1 cellular context compared by ENCODE assay signal in genomic region chr1:62621907-62622306, GRCh38.
TF ChIP-seq lines count a peak whose summit lies in the region.

No MANE protein-coding gene starts in this region.

TF ChIP-seq in HepG2, 621 proteins besides CTCF, POLR2A, EP300 and RAD21 (continued from another document and continues in another):
- no peak for TF ChIP-seq ZBTB2 (CRISPR knock-in tag; IDR thresholded peaks at IDR 0.05; ENCODE audit: low read depth)
- 0 out of 2 replicates have a peak, but pooled peaks have one; percentile 34 for TF ChIP-seq ZNF788 (CRISPR knock-in tag; IDR thresholded peaks at IDR 0.05; ENCODE audit: borderline replicate concordance)
- peak; percentile 43; the same call in 1 of the 2 replicates for TF ChIP-seq ATF1 (CRISPR knock-in tag; IDR thresholded peaks at IDR 0.05)
- TF ChIP-seq ZKSCAN8 (CRISPR knock-in tag; IDR thresholded peaks at IDR 0.05; ENCODE audit: borderline replicate concordance): peak; percentile 92
- TF ChIP-seq ZNF747 (CRISPR knock-in tag; IDR thresholded peaks at IDR 0.05; ENCODE audit: borderline replicate concordance): peak; percentile 73; the same call in 1 of the 2 replicates
- TF ChIP-seq, protein P1, sequence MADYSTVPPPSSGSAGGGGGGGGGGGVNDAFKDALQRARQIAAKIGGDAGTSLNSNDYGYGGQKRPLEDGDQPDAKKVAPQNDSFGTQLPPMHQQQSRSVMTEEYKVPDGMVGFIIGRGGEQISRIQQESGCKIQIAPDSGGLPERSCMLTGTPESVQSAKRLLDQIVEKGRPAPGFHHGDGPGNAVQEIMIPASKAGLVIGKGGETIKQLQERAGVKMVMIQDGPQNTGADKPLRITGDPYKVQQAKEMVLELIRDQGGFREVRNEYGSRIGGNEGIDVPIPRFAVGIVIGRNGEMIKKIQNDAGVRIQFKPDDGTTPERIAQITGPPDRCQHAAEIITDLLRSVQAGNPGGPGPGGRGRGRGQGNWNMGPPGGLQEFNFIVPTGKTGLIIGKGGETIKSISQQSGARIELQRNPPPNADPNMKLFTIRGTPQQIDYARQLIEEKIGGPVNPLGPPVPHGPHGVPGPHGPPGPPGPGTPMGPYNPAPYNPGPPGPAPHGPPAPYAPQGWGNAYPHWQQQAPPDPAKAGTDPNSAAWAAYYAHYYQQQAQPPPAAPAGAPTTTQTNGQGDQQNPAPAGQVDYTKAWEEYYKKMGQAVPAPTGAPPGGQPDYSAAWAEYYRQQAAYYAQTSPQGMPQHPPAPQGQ (CRISPR knock-in tag; IDR thresholded peaks at IDR 0.05; ENCODE audit: borderline replicate concordance): no peak
- no peak for TF ChIP-seq MTF1 (CRISPR knock-in tag; IDR thresholded peaks at IDR 0.05)
- no peak for TF ChIP-seq POLR2AphosphoS2 (IDR thresholded peaks at IDR 0.05; ENCODE audit: low read depth, low read length)
- TF ChIP-seq, protein P2, sequence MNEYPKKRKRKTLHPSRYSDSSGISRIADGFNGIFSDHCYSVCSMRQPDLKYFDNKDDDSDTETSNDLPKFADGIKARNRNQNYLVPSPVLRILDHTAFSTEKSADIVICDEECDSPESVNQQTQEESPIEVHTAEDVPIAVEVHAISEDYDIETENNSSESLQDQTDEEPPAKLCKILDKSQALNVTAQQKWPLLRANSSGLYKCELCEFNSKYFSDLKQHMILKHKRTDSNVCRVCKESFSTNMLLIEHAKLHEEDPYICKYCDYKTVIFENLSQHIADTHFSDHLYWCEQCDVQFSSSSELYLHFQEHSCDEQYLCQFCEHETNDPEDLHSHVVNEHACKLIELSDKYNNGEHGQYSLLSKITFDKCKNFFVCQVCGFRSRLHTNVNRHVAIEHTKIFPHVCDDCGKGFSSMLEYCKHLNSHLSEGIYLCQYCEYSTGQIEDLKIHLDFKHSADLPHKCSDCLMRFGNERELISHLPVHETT (CRISPR knock-in tag; conservative IDR thresholded peaks at IDR 0.05): no peak
- no peak for TF ChIP-seq ZSCAN29 (CRISPR knock-in tag; conservative IDR thresholded peaks at IDR 0.05)
- peak; percentile 96 for TF ChIP-seq ERF (CRISPR knock-in tag; IDR thresholded peaks at IDR 0.05)
- TF ChIP-seq TARDBP (CRISPR knock-in tag; IDR thresholded peaks at IDR 0.05): peak; percentile 96
- TF ChIP-seq ZNF512 (CRISPR knock-in tag; IDR thresholded peaks at IDR 0.05): no peak
- TF ChIP-seq ZNF562 (CRISPR knock-in tag; IDR thresholded peaks at IDR 0.05; ENCODE audit: borderline replicate concordance): no peak
- TF ChIP-seq EEA1 (CRISPR knock-in tag; IDR thresholded peaks at IDR 0.05; ENCODE audit: borderline replicate concordance): no peak
- peak; percentile 91 for TF ChIP-seq YEATS4 (CRISPR knock-in tag; IDR thresholded peaks at IDR 0.05; ENCODE audit: borderline replicate concordance)
- TF ChIP-seq ZNF766 (CRISPR knock-in tag; IDR thresholded peaks at IDR 0.05; ENCODE audit: borderline replicate concordance): no peak
- no peak for TF ChIP-seq ZFP36 (IDR thresholded peaks at IDR 0.05; ENCODE audit: borderline replicate concordance, low read depth, low read length, partially characterized antibody)
- TF ChIP-seq ZNF329 (CRISPR knock-in tag; IDR thresholded peaks at IDR 0.05; ENCODE audit: low read depth): no peak
- no peak for TF ChIP-seq ZNF850 (CRISPR knock-in tag; conservative IDR thresholded peaks at IDR 0.05)
- no peak for TF ChIP-seq NFRKB (IDR thresholded peaks at IDR 0.05)
- peak; percentile 88 for TF ChIP-seq PHF5A (CRISPR knock-in tag; IDR thresholded peaks at IDR 0.05; ENCODE audit: low read depth, unreplicated experiment)
- peak; percentile 74 for TF ChIP-seq ZNF441 (CRISPR knock-in tag; IDR thresholded peaks at IDR 0.05; ENCODE audit: borderline replicate concordance)
- no peak for TF ChIP-seq CHD4 (IDR thresholded peaks at IDR 0.05; ENCODE audit: borderline replicate concordance, low read length)
- no peak for TF ChIP-seq MLLT10 (CRISPR knock-in tag; IDR thresholded peaks at IDR 0.05)
- TF ChIP-seq ZBTB10 (CRISPR knock-in tag; IDR thresholded peaks at IDR 0.05; ENCODE audit: borderline replicate concordance): no peak
- no peak for TF ChIP-seq ZNF318 (CRISPR knock-in tag; IDR thresholded peaks at IDR 0.05)
- peak; percentile 89 for TF ChIP-seq RARA (CRISPR knock-in tag; IDR thresholded peaks at IDR 0.05)
- no peak for TF ChIP-seq ZNF354B (CRISPR knock-in tag; IDR thresholded peaks at IDR 0.05)
- TF ChIP-seq ZNF557 (CRISPR knock-in tag; IDR thresholded peaks at IDR 0.05): no peak
- TF ChIP-seq ZNF367 (CRISPR knock-in tag; IDR thresholded peaks at IDR 0.05; ENCODE audit: borderline replicate concordance): no peak
- 0 out of 2 replicates have a peak, but pooled peaks have one; percentile 74 for TF ChIP-seq HOXA9 (CRISPR knock-in tag; IDR thresholded peaks at IDR 0.05; ENCODE audit: borderline replicate concordance)
- TF ChIP-seq ZNF136 (CRISPR knock-in tag; IDR thresholded peaks at IDR 0.05; ENCODE audit: low read depth): no peak
- TF ChIP-seq ZMAT3 (CRISPR knock-in tag; conservative IDR thresholded peaks at IDR 0.05): peak; percentile 73
- 0 out of 2 replicates have a peak, but pooled peaks have one; percentile 89 for TF ChIP-seq SSRP1 (CRISPR knock-in tag; IDR thresholded peaks at IDR 0.05)
- TF ChIP-seq ATM (IDR thresholded peaks at IDR 0.05; ENCODE audit: borderline replicate concordance): no peak
- TF ChIP-seq, protein P3, sequence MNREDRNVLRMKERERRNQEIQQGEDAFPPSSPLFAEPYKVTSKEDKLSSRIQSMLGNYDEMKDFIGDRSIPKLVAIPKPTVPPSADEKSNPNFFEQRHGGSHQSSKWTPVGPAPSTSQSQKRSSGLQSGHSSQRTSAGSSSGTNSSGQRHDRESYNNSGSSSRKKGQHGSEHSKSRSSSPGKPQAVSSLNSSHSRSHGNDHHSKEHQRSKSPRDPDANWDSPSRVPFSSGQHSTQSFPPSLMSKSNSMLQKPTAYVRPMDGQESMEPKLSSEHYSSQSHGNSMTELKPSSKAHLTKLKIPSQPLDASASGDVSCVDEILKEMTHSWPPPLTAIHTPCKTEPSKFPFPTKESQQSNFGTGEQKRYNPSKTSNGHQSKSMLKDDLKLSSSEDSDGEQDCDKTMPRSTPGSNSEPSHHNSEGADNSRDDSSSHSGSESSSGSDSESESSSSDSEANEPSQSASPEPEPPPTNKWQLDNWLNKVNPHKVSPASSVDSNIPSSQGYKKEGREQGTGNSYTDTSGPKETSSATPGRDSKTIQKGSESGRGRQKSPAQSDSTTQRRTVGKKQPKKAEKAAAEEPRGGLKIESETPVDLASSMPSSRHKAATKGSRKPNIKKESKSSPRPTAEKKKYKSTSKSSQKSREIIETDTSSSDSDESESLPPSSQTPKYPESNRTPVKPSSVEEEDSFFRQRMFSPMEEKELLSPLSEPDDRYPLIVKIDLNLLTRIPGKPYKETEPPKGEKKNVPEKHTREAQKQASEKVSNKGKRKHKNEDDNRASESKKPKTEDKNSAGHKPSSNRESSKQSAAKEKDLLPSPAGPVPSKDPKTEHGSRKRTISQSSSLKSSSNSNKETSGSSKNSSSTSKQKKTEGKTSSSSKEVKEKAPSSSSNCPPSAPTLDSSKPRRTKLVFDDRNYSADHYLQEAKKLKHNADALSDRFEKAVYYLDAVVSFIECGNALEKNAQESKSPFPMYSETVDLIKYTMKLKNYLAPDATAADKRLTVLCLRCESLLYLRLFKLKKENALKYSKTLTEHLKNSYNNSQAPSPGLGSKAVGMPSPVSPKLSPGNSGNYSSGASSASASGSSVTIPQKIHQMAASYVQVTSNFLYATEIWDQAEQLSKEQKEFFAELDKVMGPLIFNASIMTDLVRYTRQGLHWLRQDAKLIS (CRISPR knock-in tag; IDR thresholded peaks at IDR 0.05): 0 out of 2 replicates have a peak, but pooled peaks have one; percentile 66
- TF ChIP-seq JUNB (CRISPR knock-in tag; IDR thresholded peaks at IDR 0.05; ENCODE audit: borderline replicate concordance): peak; percentile 93
- peak; percentile 84 for TF ChIP-seq KLF6 (CRISPR knock-in tag; IDR thresholded peaks at IDR 0.05)
- peak; percentile 90 for TF ChIP-seq MXD4 (CRISPR knock-in tag; IDR thresholded peaks at IDR 0.05)
- TF ChIP-seq SP4 (CRISPR knock-in tag; IDR thresholded peaks at IDR 0.05): no peak
- no peak for TF ChIP-seq HNRNPLL (IDR thresholded peaks at IDR 0.05; ENCODE audit: low read depth, low read length, poor library complexity, severe bottlenecking)
- peak; percentile 90; the same call in 1 of the 2 replicates for TF ChIP-seq MEIS1 (CRISPR knock-in tag; IDR thresholded peaks at IDR 0.05; ENCODE audit: borderline replicate concordance)
